ENCODE assay signal across 10 cellular contexts in genomic region chr9:136086213-136086881, GRCh38. TPM values are rescaled to one million over a fixed set of nuclear protein-coding genes. Genes with fewer than 3 reads are reported as not detected.
DNase-seq lines count a peak whose midpoint lies in the region; ATAC-seq and TF ChIP-seq lines count a peak whose summit lies in the region.
"Had no signal": no experiment of that assay in that cellular context is flagged by ENCODE, and none has a peak within 500 bp of the region (broad histone marks: within the 10 kb centered on the region; RNA-seq: fewer than 3 reads in every experiment).

No MANE protein-coding gene starts in this region.

- H3K9me3 ChIP-seq in ascending aorta (no peaks in the 10 kb centered on the region), right atrium auricular region (no peaks in the 10 kb centered on the region), gastrocnemius medialis (no peaks in the 10 kb centered on the region), uterus (no peaks in the 10 kb centered on the region)

- no peaks in the 10 kb centered on the region for H3K27me3 ChIP-seq in ascending aorta
- H3K27me3 ChIP-seq in right atrium auricular region, result no peaks in the 10 kb centered on the region
- no peaks in the 10 kb centered on the region for H3K27me3 ChIP-seq in gastrocnemius medialis
- no peaks in the 10 kb centered on the region for H3K27me3 ChIP-seq in uterus

- H3K4me1 ChIP-seq in ascending aorta, result peaks cover 27 to 65% of the 10 kb centered on the region in 2 donors
- H3K4me1 ChIP-seq in right atrium auricular region, result peaks cover 0 to 84% of the 10 kb centered on the region in 2 donors
- H3K4me1 ChIP-seq in gastrocnemius medialis, result peaks cover 79 to 85% of the 10 kb centered on the region in 2 donors
- peaks cover 0 to 54% of the 10 kb centered on the region in 2 donors for H3K4me1 ChIP-seq in uterus

- intact Hi-C loops in ascending aorta (cut with DNase I), result no loop called here
- intact Hi-C loops in gastrocnemius medialis (cut with DNase I; ENCODE audit: low total_unique reads), result loop anchor here (1.0 kb wide), 1 partner anchor 58 kb away; no protein-coding TSS in a partner anchor
- intact Hi-C loops in uterus (cut with DNase I; ENCODE audit: low total_unique reads), result no loop called here

- H3K36me3 ChIP-seq in ascending aorta (no peaks in the 10 kb centered on the region), right atrium auricular region (no peaks in the 10 kb centered on the region), gastrocnemius medialis (peaks cover 0 to 4% of the 10 kb centered on the region in 2 donors), uterus (no peaks in the 10 kb centered on the region)

- peak overlapping the region; percentile 13 for H3K27ac ChIP-seq in C4-2B
- H3K27ac ChIP-seq in ascending aorta, result peak overlapping the region; percentile 83 to 90
- peak overlapping the region; percentile 90 to 99 for H3K27ac ChIP-seq in right atrium auricular region
- peak overlapping the region; percentile 95 to 100 (median 98) for H3K27ac ChIP-seq in gastrocnemius medialis
- H3K27ac ChIP-seq in uterus, result peak overlapping the region in 1 of 2 donors; percentile 27

- DNase-seq in ascending aorta (ENCODE audit: low spot score in 2 of 2), result no peak
- DNase-seq in right atrium auricular region (ENCODE audit: low spot score), result no peak
- DNase-seq in gastrocnemius medialis, result peak in 1 of 2 donors; percentile 52
- DNase-seq in uterus, result no peak
- DNase-seq in foreskin fibroblast, result no peak
- DNase-seq: NCI-H2107 had no signal

- TF ChIP-seq POLR2A in gastrocnemius medialis (IDR thresholded peaks at IDR 0.05) (no peak), uterus (IDR thresholded peaks at IDR 0.05) (no peak)

- H3K4me3 ChIP-seq in ascending aorta, result peak overlapping the region in 1 of 2 donors; percentile 46
- H3K4me3 ChIP-seq in right atrium auricular region, result no peak overlapping the region
- peak overlapping the region in 3 of 4 donors; percentile 5 to 32 (median 5) for H3K4me3 ChIP-seq in gastrocnemius medialis
- H3K4me3 ChIP-seq in uterus, result no peak overlapping the region
- no peak overlapping the region for H3K4me3 ChIP-seq in foreskin fibroblast (ENCODE audit: low read depth in 1 of 2, low read length in 2 of 2)
- H3K4me3 ChIP-seq: smooth muscle cell had no signal

- in situ Hi-C loops in gastrocnemius medialis (cut with MboI; ENCODE audit: low sequenced_read_pairs in 4 of 4), result no loop called here

- TF ChIP-seq CTCF in C4-2B (conservative IDR thresholded peaks at IDR 0.05), result no peak
- TF ChIP-seq CTCF in ascending aorta (IDR thresholded peaks at IDR 0.05), result no peak
- TF ChIP-seq CTCF in right atrium auricular region (IDR thresholded peaks at IDR 0.05), result no peak
- no peak for TF ChIP-seq CTCF in gastrocnemius medialis (IDR thresholded peaks at IDR 0.05 in 4 of 5, conservative IDR thresholded peaks at IDR 0.05 in 1 of 5)
- TF ChIP-seq CTCF in uterus (IDR thresholded peaks at IDR 0.05), result no peak
- no peak for TF ChIP-seq CTCF in foreskin fibroblast (IDR thresholded peaks at IDR 0.05; ENCODE audit: low read depth, low read length)

- ATAC-seq in gastrocnemius medialis (peak; percentile 15 to 27), GM18861 (IDR thresholded peaks at IDR 0.05; ENCODE audit: unreplicated experiment) (no peak), GM21390 (IDR thresholded peaks at IDR 0.05; ENCODE audit: unreplicated experiment) (no peak)

RNA-seq across cellular contexts. Expression of gene NACC2, which starts 8.7 kb away (rescaled TPM):
- 72.2 TPM for total RNA-seq in ascending aorta
- total RNA-seq in right atrium auricular region, result 10 to 100 TPM; 49.1 to 55.5 TPM
- total RNA-seq in gastrocnemius medialis, result 10 to 100 TPM; 26.0 to 51.7 (median 43.5) TPM
- total RNA-seq in uterus, result 10 to 100 TPM in 3 of 4 donors, 1 to 10 TPM in 1; 8.2 to 57.5 (median 19.1) TPM

RNA-seq across cellular contexts. Expression of gene TMEM250, which starts 32.3 kb away (rescaled TPM):
- 80.3 TPM for total RNA-seq in ascending aorta
- total RNA-seq in right atrium auricular region, result 10 to 100 TPM; 20.3 to 29.3 TPM
- total RNA-seq in gastrocnemius medialis, result 10 to 100 TPM; 25.7 to 46.9 (median 41.5) TPM
- 10 to 100 TPM; 14.7 to 42.0 (median 28.0) TPM for total RNA-seq in uterus

Comparison
In these comparisons a context has a peak if more than half of its experiments do, and no peak if none do; other contexts are left out.
1. H3K4me3 ChIP-seq: peak in gastrocnemius medialis (3 of 4); none in right atrium auricular region (0 of 2), uterus (0 of 2) and foreskin fibroblast (0 of 2).
2. ATAC-seq: peak in gastrocnemius medialis (2 of 2); none in GM18861 (single experiment) and GM21390 (single experiment).